8 cellular contexts compared by ENCODE assay signal in the genomic region with DNA sequence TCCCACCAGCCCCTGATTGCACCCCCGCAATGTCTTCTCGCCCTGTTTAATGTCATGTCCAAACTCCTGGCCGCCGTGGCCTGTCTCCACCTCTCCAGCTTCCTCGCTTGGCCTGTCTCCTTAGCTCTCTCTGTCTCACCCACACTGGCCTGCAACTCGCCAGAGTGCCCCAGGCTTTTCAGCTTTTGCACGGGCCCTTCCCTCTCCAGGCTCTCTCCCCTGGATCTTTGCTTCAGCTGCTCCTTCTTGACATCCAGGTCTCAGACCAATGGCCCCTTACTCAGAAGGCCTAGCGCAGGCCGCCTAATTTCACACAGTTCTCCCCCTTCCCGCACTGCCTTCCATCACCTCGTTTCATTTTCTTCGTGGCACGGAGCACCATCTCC. TPM values are rescaled to one million over a fixed set of nuclear protein-coding genes. Genes with fewer than 3 reads are reported as not detected.
DNase-seq lines count a peak whose midpoint lies in the region; TF ChIP-seq lines count a peak whose summit lies in the region.

No MANE protein-coding gene starts in this region.

- peak overlapping the region; percentile 63 to 77 for H3K27ac ChIP-seq in ascending aorta
- H3K27ac ChIP-seq in spleen, result peak overlapping the region in 7 of 8 donors; percentile 44 to 81 (median 74)

- no peaks in the 10 kb centered on the region for H3K9me3 ChIP-seq in ascending aorta
- no peaks in the 10 kb centered on the region for H3K9me3 ChIP-seq in iPS-15b (ENCODE audit: control insufficient read depth, insufficient read depth, low read length)
- H3K9me3 ChIP-seq in spleen, result no peaks in the 10 kb centered on the region

- H3K27me3 ChIP-seq in ascending aorta, result no peaks in the 10 kb centered on the region
- H3K27me3 ChIP-seq in iPS-15b (ENCODE audit: control insufficient read depth, insufficient read depth, low read length), result no peaks in the 10 kb centered on the region
- H3K27me3 ChIP-seq in spleen (replicated peaks in 1 of 7), result no peaks in the 10 kb centered on the region

- 34 to 44% (median 40%) methylated on average over 13 of the region's 13 CpGs for WGBS in spleen, 5 donors

- TF ChIP-seq POLR2A in spleen (IDR thresholded peaks at IDR 0.05), result no peak

- TF ChIP-seq CTCF in ascending aorta (IDR thresholded peaks at IDR 0.05) (no peak), spleen (IDR thresholded peaks at IDR 0.05 in 8 of 11, conservative IDR thresholded peaks at IDR 0.05 in 3 of 11) (no peak)

- H3K9ac ChIP-seq in iPS-15b (ENCODE audit: low read depth, low read length), result peak overlapping the region; percentile 80

- H3K4me3 ChIP-seq in ascending aorta (peak overlapping the region; percentile 91 to 92), iPS-15b (ENCODE audit: low read depth, low read length) (peak overlapping the region; percentile 61), spleen (peak overlapping the region; percentile 75 to 97 (median 87))

- H3K4me1 ChIP-seq in ascending aorta (peaks cover 0 to 6% of the 10 kb centered on the region in 2 donors), iPS-15b (ENCODE audit: control insufficient read depth, insufficient read depth, low read length) (no peaks in the 10 kb centered on the region), spleen (peaks cover 12 to 38% (median 19%) of the 10 kb centered on the region in 6 donors)

- H3K36me3 ChIP-seq in ascending aorta (peaks cover 0 to 1% of the 10 kb centered on the region in 2 donors), iPS-15b (ENCODE audit: control insufficient read depth, insufficient read depth, low read length) (no peaks in the 10 kb centered on the region), spleen (peaks cover 0 to 6% (median 2%) of the 10 kb centered on the region in 6 donors)

- DNase-seq in NCI-H82 (lab: John Stamatoyannopoulos, UW), result peak; percentile 43
- DNase-seq in NCI-H82 treated with DMSO at 0.1 percent for 48 hours (lab: John Stamatoyannopoulos, UW; ENCODE audit: unreplicated experiment), result no peak
- DNase-seq in HuH-7 (ENCODE audit: low spot score), result peak; percentile 20
- DNase-seq in ascending aorta (ENCODE audit: low spot score in 2 of 2), result no peak
- no peak for DNase-seq in spleen
- no peak for DNase-seq in NCI-H1092 treated with DMSO at 0.1 percent for 48 hours (lab: John Stamatoyannopoulos, UW)
- DNase-seq in T1000 (lab: John Stamatoyannopoulos, UW), result no peak

- intact Hi-C loops in ascending aorta (cut with DNase I) (loop anchor here (5.0 kb wide), 1 partner anchor 187 kb away; the partner anchor contains the start of gene SSBP1), spleen (cut with DNase I; ENCODE audit: low total_unique reads) (no loop called here)

RNA-seq across cellular contexts. Expression of gene AGK, which starts 0.5 kb away (rescaled TPM):
- total RNA-seq in ascending aorta, result 16.1 TPM
- 10 to 100 TPM; 22.0 to 35.5 (median 27.8) TPM for total RNA-seq in spleen
- polyA plus RNA-seq in spleen, result 10 to 100 TPM; 11.0 to 12.8 (median 12.1) TPM

Comparison
In these comparisons a context has a peak if more than half of its experiments do, and no peak if none do; other contexts are left out.
1. DNase-seq: peak in NCI-H82 (single experiment) and HuH-7 (single experiment); none in NCI-H82 treated with DMSO at 0.1 percent for 48 hours (single experiment), ascending aorta (0 of 2), spleen (single experiment), NCI-H1092 treated with DMSO at 0.1 percent for 48 hours (single experiment) and T1000 (single experiment).
2. Peak in every context shown above with its lines, with median percentiles within 50 percentile points of each other: H3K4me3 ChIP-seq.